1 cellular context compared by ENCODE assay signal in genomic region chr11:6283453-6284023, GRCh38.
TF ChIP-seq lines count a peak whose summit lies in the region.

No MANE protein-coding gene starts in this region.

TF ChIP-seq in K562, 482 proteins besides CTCF, POLR2A, EP300 and RAD21 (continued from another document and continues in another):
- TF ChIP-seq SMAD4 (CRISPR knock-in tag; conservative IDR thresholded peaks at IDR 0.05): peak; percentile 65
- no peak for TF ChIP-seq FIP1L1 (IDR thresholded peaks at IDR 0.05; ENCODE audit: low read depth, low read length, poor library complexity, severe bottlenecking)
- TF ChIP-seq NFXL1 (CRISPR knock-in tag; IDR thresholded peaks at IDR 0.05): no peak
- no peak for TF ChIP-seq BRD4 (IDR thresholded peaks at IDR 0.05)
- no peak for TF ChIP-seq ZNF778 (CRISPR knock-in tag; IDR thresholded peaks at IDR 0.05)
- TF ChIP-seq ZNF444 (CRISPR knock-in tag; IDR thresholded peaks at IDR 0.05): no peak
- TF ChIP-seq, protein P1, sequence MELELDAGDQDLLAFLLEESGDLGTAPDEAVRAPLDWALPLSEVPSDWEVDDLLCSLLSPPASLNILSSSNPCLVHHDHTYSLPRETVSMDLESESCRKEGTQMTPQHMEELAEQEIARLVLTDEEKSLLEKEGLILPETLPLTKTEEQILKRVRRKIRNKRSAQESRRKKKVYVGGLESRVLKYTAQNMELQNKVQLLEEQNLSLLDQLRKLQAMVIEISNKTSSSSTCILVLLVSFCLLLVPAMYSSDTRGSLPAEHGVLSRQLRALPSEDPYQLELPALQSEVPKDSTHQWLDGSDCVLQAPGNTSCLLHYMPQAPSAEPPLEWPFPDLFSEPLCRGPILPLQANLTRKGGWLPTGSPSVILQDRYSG (tag; conservative IDR thresholded peaks at IDR 0.05; ENCODE audit: low read depth): no peak
- TF ChIP-seq SAFB (IDR thresholded peaks at IDR 0.05; ENCODE audit: borderline replicate concordance, low read depth, low read length): no peak
- TF ChIP-seq PURB (CRISPR knock-in tag; IDR thresholded peaks at IDR 0.05; ENCODE audit: low read depth): no peak
- no peak for TF ChIP-seq SRSF9 (IDR thresholded peaks at IDR 0.05; ENCODE audit: borderline replicate concordance, low read depth, low read length)
- TF ChIP-seq, protein P2, sequence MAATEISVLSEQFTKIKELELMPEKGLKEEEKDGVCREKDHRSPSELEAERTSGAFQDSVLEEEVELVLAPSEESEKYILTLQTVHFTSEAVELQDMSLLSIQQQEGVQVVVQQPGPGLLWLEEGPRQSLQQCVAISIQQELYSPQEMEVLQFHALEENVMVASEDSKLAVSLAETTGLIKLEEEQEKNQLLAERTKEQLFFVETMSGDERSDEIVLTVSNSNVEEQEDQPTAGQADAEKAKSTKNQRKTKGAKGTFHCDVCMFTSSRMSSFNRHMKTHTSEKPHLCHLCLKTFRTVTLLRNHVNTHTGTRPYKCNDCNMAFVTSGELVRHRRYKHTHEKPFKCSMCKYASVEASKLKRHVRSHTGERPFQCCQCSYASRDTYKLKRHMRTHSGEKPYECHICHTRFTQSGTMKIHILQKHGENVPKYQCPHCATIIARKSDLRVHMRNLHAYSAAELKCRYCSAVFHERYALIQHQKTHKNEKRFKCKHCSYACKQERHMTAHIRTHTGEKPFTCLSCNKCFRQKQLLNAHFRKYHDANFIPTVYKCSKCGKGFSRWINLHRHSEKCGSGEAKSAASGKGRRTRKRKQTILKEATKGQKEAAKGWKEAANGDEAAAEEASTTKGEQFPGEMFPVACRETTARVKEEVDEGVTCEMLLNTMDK (IDR thresholded peaks at IDR 0.05; ENCODE audit: borderline replicate concordance, insufficient read depth, low read depth, low read length, poor library complexity, severe bottlenecking): no peak
- TF ChIP-seq, protein P3, sequence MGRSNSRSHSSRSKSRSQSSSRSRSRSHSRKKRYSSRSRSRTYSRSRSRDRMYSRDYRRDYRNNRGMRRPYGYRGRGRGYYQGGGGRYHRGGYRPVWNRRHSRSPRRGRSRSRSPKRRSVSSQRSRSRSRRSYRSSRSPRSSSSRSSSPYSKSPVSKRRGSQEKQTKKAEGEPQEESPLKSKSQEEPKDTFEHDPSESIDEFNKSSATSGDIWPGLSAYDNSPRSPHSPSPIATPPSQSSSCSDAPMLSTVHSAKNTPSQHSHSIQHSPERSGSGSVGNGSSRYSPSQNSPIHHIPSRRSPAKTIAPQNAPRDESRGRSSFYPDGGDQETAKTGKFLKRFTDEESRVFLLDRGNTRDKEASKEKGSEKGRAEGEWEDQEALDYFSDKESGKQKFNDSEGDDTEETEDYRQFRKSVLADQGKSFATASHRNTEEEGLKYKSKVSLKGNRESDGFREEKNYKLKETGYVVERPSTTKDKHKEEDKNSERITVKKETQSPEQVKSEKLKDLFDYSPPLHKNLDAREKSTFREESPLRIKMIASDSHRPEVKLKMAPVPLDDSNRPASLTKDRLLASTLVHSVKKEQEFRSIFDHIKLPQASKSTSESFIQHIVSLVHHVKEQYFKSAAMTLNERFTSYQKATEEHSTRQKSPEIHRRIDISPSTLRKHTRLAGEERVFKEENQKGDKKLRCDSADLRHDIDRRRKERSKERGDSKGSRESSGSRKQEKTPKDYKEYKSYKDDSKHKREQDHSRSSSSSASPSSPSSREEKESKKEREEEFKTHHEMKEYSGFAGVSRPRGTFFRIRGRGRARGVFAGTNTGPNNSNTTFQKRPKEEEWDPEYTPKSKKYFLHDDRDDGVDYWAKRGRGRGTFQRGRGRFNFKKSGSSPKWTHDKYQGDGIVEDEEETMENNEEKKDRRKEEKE (IDR thresholded peaks at IDR 0.05; ENCODE audit: borderline replicate concordance in 1 of 2, control insufficient read depth in 1 of 2, low read depth in 2 of 2, low read length in 1 of 2): no peak
- TF ChIP-seq EWSR1 (IDR thresholded peaks at IDR 0.05; ENCODE audit: borderline replicate concordance, low read depth, partially characterized antibody): no peak
- no peak for TF ChIP-seq CEBPB (tag; IDR thresholded peaks at IDR 0.05)
- no peak for TF ChIP-seq CBFA2T2 (conservative IDR thresholded peaks at IDR 0.05)
- no peak for TF ChIP-seq KDM5B (IDR thresholded peaks at IDR 0.05; ENCODE audit: insufficient replicate concordance, low read depth, low read length)
- TF ChIP-seq, protein P4, sequence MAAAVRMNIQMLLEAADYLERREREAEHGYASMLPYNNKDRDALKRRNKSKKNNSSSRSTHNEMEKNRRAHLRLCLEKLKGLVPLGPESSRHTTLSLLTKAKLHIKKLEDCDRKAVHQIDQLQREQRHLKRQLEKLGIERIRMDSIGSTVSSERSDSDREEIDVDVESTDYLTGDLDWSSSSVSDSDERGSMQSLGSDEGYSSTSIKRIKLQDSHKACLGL (CRISPR knock-in tag; IDR thresholded peaks at IDR 0.05; ENCODE audit: borderline replicate concordance, poor library complexity, severe bottlenecking): no peak
- TF ChIP-seq ZNF384 (IDR thresholded peaks at IDR 0.05; ENCODE audit: low read depth, low read length): no peak
- TF ChIP-seq, protein P5, sequence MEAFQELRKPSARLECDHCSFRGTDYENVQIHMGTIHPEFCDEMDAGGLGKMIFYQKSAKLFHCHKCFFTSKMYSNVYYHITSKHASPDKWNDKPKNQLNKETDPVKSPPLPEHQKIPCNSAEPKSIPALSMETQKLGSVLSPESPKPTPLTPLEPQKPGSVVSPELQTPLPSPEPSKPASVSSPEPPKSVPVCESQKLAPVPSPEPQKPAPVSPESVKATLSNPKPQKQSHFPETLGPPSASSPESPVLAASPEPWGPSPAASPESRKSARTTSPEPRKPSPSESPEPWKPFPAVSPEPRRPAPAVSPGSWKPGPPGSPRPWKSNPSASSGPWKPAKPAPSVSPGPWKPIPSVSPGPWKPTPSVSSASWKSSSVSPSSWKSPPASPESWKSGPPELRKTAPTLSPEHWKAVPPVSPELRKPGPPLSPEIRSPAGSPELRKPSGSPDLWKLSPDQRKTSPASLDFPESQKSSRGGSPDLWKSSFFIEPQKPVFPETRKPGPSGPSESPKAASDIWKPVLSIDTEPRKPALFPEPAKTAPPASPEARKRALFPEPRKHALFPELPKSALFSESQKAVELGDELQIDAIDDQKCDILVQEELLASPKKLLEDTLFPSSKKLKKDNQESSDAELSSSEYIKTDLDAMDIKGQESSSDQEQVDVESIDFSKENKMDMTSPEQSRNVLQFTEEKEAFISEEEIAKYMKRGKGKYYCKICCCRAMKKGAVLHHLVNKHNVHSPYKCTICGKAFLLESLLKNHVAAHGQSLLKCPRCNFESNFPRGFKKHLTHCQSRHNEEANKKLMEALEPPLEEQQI (IDR thresholded peaks at IDR 0.05): no peak
- no peak for TF ChIP-seq XRCC4 (IDR thresholded peaks at IDR 0.05; ENCODE audit: extremely low read depth, insufficient read depth, insufficient read length)
- TF ChIP-seq SIX5 (IDR thresholded peaks at IDR 0.05; ENCODE audit: borderline replicate concordance in 1 of 2, insufficient read depth in 1 of 2, low read depth in 1 of 2, low read length in 2 of 2): no peak
- no peak for TF ChIP-seq BCL6 (CRISPR knock-in tag; IDR thresholded peaks at IDR 0.05)
- TF ChIP-seq GABPA (tag; conservative IDR thresholded peaks at IDR 0.05; ENCODE audit: low read depth): no peak
- peak; percentile 29; the same call in 1 of the 2 replicates for TF ChIP-seq MAFG (tag; conservative IDR thresholded peaks at IDR 0.05)
- TF ChIP-seq CXXC5 (CRISPR knock-in tag; IDR thresholded peaks at IDR 0.05): peak; percentile 52; the same call in 1 of the 2 replicates
- peak; percentile 52; the same call in 1 of the 2 replicates for TF ChIP-seq PTTG1 (tag; IDR thresholded peaks at IDR 0.05; ENCODE audit: low read depth)
- no peak for TF ChIP-seq ZNF41 (CRISPR knock-in tag; conservative IDR thresholded peaks at IDR 0.05)
- no peak for TF ChIP-seq ZBTB7A (IDR thresholded peaks at IDR 0.05; ENCODE audit: borderline replicate concordance, control insufficient read depth, low read depth, low read length)
- no peak for TF ChIP-seq FOXA1 (IDR thresholded peaks at IDR 0.05; ENCODE audit: borderline replicate concordance)
- no peak for TF ChIP-seq ZNF76 (CRISPR knock-in tag; IDR thresholded peaks at IDR 0.05; ENCODE audit: borderline replicate concordance)
- no peak for TF ChIP-seq LEF1 (IDR thresholded peaks at IDR 0.05)
- TF ChIP-seq ZNF175 (CRISPR knock-in tag; IDR thresholded peaks at IDR 0.05; ENCODE audit: low read depth): peak; percentile 79; the same call in 1 of the 2 replicates
- TF ChIP-seq, protein P6, sequence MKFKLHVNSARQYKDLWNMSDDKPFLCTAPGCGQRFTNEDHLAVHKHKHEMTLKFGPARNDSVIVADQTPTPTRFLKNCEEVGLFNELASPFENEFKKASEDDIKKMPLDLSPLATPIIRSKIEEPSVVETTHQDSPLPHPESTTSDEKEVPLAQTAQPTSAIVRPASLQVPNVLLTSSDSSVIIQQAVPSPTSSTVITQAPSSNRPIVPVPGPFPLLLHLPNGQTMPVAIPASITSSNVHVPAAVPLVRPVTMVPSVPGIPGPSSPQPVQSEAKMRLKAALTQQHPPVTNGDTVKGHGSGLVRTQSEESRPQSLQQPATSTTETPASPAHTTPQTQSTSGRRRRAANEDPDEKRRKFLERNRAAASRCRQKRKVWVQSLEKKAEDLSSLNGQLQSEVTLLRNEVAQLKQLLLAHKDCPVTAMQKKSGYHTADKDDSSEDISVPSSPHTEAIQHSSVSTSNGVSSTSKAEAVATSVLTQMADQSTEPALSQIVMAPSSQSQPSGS (CRISPR knock-in tag; IDR thresholded peaks at IDR 0.05): no peak
- peak; percentile 48 to 73; a peak in 2 of 4 replicates for TF ChIP-seq TRIM24 (IDR thresholded peaks at IDR 0.05)
- TF ChIP-seq NR4A1 (CRISPR knock-in tag; IDR thresholded peaks at IDR 0.05): no peak
- peak; percentile 82; the same call in 1 of the 2 replicates for TF ChIP-seq NR4A1 (tag; IDR thresholded peaks at IDR 0.05)
- no peak for TF ChIP-seq ID3 (CRISPR knock-in tag; IDR thresholded peaks at IDR 0.05)
- TF ChIP-seq ID3 (tag; IDR thresholded peaks at IDR 0.05): no peak
- TF ChIP-seq, protein P7, sequence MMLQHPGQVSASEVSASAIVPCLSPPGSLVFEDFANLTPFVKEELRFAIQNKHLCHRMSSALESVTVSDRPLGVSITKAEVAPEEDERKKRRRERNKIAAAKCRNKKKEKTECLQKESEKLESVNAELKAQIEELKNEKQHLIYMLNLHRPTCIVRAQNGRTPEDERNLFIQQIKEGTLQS (IDR thresholded peaks at IDR 0.05): peak; percentile 28; the same call in 1 of the 2 replicates
- TF ChIP-seq, protein P7 (CRISPR knock-in tag; conservative IDR thresholded peaks at IDR 0.05): no peak
- peak; percentile 59; the same call in 1 of the 2 replicates for TF ChIP-seq ZNF589 (CRISPR knock-in tag; IDR thresholded peaks at IDR 0.05; ENCODE audit: low read depth)
- TF ChIP-seq THRAP3 (IDR thresholded peaks at IDR 0.05; ENCODE audit: borderline replicate concordance): no peak
- TF ChIP-seq MECOM (CRISPR knock-in tag; IDR thresholded peaks at IDR 0.05): peak; percentile 61
- TF ChIP-seq, protein P8, sequence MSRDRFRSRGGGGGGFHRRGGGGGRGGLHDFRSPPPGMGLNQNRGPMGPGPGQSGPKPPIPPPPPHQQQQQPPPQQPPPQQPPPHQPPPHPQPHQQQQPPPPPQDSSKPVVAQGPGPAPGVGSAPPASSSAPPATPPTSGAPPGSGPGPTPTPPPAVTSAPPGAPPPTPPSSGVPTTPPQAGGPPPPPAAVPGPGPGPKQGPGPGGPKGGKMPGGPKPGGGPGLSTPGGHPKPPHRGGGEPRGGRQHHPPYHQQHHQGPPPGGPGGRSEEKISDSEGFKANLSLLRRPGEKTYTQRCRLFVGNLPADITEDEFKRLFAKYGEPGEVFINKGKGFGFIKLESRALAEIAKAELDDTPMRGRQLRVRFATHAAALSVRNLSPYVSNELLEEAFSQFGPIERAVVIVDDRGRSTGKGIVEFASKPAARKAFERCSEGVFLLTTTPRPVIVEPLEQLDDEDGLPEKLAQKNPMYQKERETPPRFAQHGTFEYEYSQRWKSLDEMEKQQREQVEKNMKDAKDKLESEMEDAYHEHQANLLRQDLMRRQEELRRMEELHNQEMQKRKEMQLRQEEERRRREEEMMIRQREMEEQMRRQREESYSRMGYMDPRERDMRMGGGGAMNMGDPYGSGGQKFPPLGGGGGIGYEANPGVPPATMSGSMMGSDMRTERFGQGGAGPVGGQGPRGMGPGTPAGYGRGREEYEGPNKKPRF (IDR thresholded peaks at IDR 0.05; ENCODE audit: low read depth, low read length): no peak
- no peak for TF ChIP-seq NCOR1 (IDR thresholded peaks at IDR 0.05)
- TF ChIP-seq ZNF324 (CRISPR knock-in tag; IDR thresholded peaks at IDR 0.05): no peak
- TF ChIP-seq, protein P9, sequence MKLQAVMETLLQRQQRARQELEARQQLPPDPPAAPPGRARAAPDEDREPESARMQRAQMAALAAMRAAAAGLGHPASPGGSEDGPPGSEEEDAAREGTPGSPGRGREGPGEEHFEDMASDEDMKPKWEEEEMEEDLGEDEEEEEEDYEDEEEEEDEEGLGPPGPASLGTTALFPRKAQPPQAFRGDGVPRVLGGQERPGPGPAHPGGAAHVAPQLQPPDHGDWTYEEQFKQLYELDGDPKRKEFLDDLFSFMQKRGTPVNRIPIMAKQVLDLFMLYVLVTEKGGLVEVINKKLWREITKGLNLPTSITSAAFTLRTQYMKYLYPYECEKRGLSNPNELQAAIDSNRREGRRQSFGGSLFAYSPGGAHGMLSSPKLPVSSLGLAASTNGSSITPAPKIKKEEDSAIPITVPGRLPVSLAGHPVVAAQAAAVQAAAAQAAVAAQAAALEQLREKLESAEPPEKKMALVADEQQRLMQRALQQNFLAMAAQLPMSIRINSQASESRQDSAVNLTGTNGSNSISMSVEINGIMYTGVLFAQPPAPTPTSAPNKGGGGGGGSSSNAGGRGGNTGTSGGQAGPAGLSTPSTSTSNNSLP (IDR thresholded peaks at IDR 0.05; ENCODE audit: borderline replicate concordance, low read depth, low read length): no peak
- no peak for TF ChIP-seq GATAD2B (IDR thresholded peaks at IDR 0.05; ENCODE audit: borderline replicate concordance)
- TF ChIP-seq KLF1 (tag; IDR thresholded peaks at IDR 0.05): no peak
- no peak for TF ChIP-seq POLR2G (IDR thresholded peaks at IDR 0.05; ENCODE audit: low read depth, low read length)
- TF ChIP-seq SAP30 (IDR thresholded peaks at IDR 0.05; ENCODE audit: borderline replicate concordance, insufficient read depth, low read depth, low read length, poor library complexity, severe bottlenecking): no peak
- TF ChIP-seq CC2D1A (IDR thresholded peaks at IDR 0.05): no peak
- no peak for TF ChIP-seq ETV6 (IDR thresholded peaks at IDR 0.05; ENCODE audit: borderline replicate concordance in 1 of 2, low read depth in 2 of 2, low read length in 1 of 2)
- TF ChIP-seq ETV6 (CRISPR knock-in tag; IDR thresholded peaks at IDR 0.05; ENCODE audit: borderline replicate concordance): no peak
